Comparison of ENCODE assay signal across 1 cellular context in genomic region chr7:64665980-64666674, GRCh38.
TF ChIP-seq lines count a peak whose summit lies in the region.

TSS of gene ZNF107 (plus strand) at chr7:64666133. CDS start at chr7:64666283, 150 bp downstream.

TF ChIP-seq in K562, 482 proteins besides CTCF, POLR2A, EP300 and RAD21 (continued from another document and continues in another):
- TF ChIP-seq E4F1 (CRISPR knock-in tag; IDR thresholded peaks at IDR 0.05; ENCODE audit: borderline replicate concordance) (no peak), KDM5B (IDR thresholded peaks at IDR 0.05; ENCODE audit: insufficient replicate concordance, low read depth, low read length) (peak; percentile 79), ELF1 (tag; IDR thresholded peaks at IDR 0.05) (peak; percentile 81), TFAP4 (CRISPR knock-in tag; IDR thresholded peaks at IDR 0.05; ENCODE audit: borderline replicate concordance) (peak; percentile 63; the same call in 1 of the 2 replicates), NEUROD1 (IDR thresholded peaks at IDR 0.05; ENCODE audit: borderline replicate concordance, low read depth, low read length, partially characterized antibody) (peak; percentile 47), ZNF263 (CRISPR knock-in tag; IDR thresholded peaks at IDR 0.05; ENCODE audit: borderline replicate concordance) (no peak), PCBP1 (IDR thresholded peaks at IDR 0.05; ENCODE audit: low read depth, low read length, poor library complexity, severe bottlenecking) (peak; percentile 48), SAP30 (IDR thresholded peaks at IDR 0.05; ENCODE audit: borderline replicate concordance, insufficient read depth, low read depth, low read length, poor library complexity, severe bottlenecking) (peak; percentile 76), L3MBTL2 (IDR thresholded peaks at IDR 0.05) (peak; percentile 70; the same call in 1 of the 2 replicates), ATF7 (IDR thresholded peaks at IDR 0.05) (0 out of 2 replicates have a peak, but pooled peaks have one; percentile 20), PHF20 (IDR thresholded peaks at IDR 0.05; ENCODE audit: partially characterized antibody) (peak; percentile 83), EP400 (IDR thresholded peaks at IDR 0.05) (peak; percentile 73), CBX1 (IDR thresholded peaks at IDR 0.05; ENCODE audit: low read depth) (peak; percentile 50; the same call in 1 of the 2 replicates), ERF (CRISPR knock-in tag; IDR thresholded peaks at IDR 0.05) (no peak), ZBTB40 (IDR thresholded peaks at IDR 0.05) (peak; percentile 51; the same call in 1 of the 2 replicates), ZBTB40 (CRISPR knock-in tag; IDR thresholded peaks at IDR 0.05) (no peak), ZNF766 (CRISPR knock-in tag; conservative IDR thresholded peaks at IDR 0.05) (no peak), KAT8 (IDR thresholded peaks at IDR 0.05; ENCODE audit: low read depth) (0 out of 2 replicates have a peak, but pooled peaks have one; percentile 23), LEF1 (IDR thresholded peaks at IDR 0.05) (no peak), TRIM24 (IDR thresholded peaks at IDR 0.05) (0 out of 4 replicates have a peak, but pooled peaks of 1 of the 2 experiments have one; percentile 17), RBBP5 (IDR thresholded peaks at IDR 0.05; ENCODE audit: borderline replicate concordance, insufficient read depth, low read length, poor library complexity, severe bottlenecking) (peak; percentile 91), POLR2G (IDR thresholded peaks at IDR 0.05; ENCODE audit: low read depth, low read length) (peak; percentile 80), TAF7 (tag; IDR thresholded peaks at IDR 0.05) (peak; percentile 63; the same call in 1 of the 2 replicates), GABPB1 (CRISPR knock-in tag; IDR thresholded peaks at IDR 0.05) (peak; percentile 49; the same call in 1 of the 2 replicates), GTF2F1 (IDR thresholded peaks at IDR 0.05; ENCODE audit: low read depth, low read length) (peak; percentile 54; the same call in 1 of the 2 replicates), RBM22 (IDR thresholded peaks at IDR 0.05; ENCODE audit: low read depth, low read length, poor library complexity, severe bottlenecking) (no peak), FOXM1 (IDR thresholded peaks at IDR 0.05; ENCODE audit: low read depth) (0 out of 2 replicates have a peak, but pooled peaks have one; percentile 47), FOXM1 (CRISPR knock-in tag; IDR thresholded peaks at IDR 0.05; ENCODE audit: low read depth) (no peak), PHF8 (IDR thresholded peaks at IDR 0.05; ENCODE audit: borderline replicate concordance, low read length) (peak; percentile 82), CXXC5 (CRISPR knock-in tag; IDR thresholded peaks at IDR 0.05) (0 out of 2 replicates have a peak, but pooled peaks have one; percentile 27), SP2 (IDR thresholded peaks at IDR 0.05; ENCODE audit: extremely low read depth, low read depth, low read length, poor library complexity, severe bottlenecking) (peak; percentile 43), TAF1 (IDR thresholded peaks at IDR 0.05; ENCODE audit: control insufficient read depth, extremely low read depth, insufficient read depth, low read length, severe bottlenecking) (peak; percentile 72), SIN3B (IDR thresholded peaks at IDR 0.05; ENCODE audit: low read depth) (0 out of 2 replicates have a peak, but pooled peaks have one; percentile 7), E2F1 (CRISPR knock-in tag; IDR thresholded peaks at IDR 0.05) (peak; percentile 81), PBX2 (CRISPR knock-in tag; IDR thresholded peaks at IDR 0.05; ENCODE audit: low read depth) (peak; percentile 81), PBX2 (tag; conservative IDR thresholded peaks at IDR 0.05; ENCODE audit: low read depth) (peak; percentile 94), MAZ (CRISPR knock-in tag; conservative IDR thresholded peaks at IDR 0.05 in 1 of 2, IDR thresholded peaks at IDR 0.05 in 1 of 2) (peak; percentile 44 to 51; a peak in 3 of 4 replicates), PML (IDR thresholded peaks at IDR 0.05; ENCODE audit: low read length) (peak; percentile 65; the same call in 1 of the 2 replicates), HDAC2 (IDR thresholded peaks at IDR 0.05) (peak; percentile 87), NELFE (IDR thresholded peaks at IDR 0.05; ENCODE audit: insufficient read depth, insufficient read length) (no peak), ZNF785 (CRISPR knock-in tag; IDR thresholded peaks at IDR 0.05) (no peak), ZZZ3 (IDR thresholded peaks at IDR 0.05) (no peak), HINFP (tag; conservative IDR thresholded peaks at IDR 0.05; ENCODE audit: low read depth) (0 out of 2 replicates have a peak, but pooled peaks have one; percentile 19), TGIF2 (CRISPR knock-in tag; IDR thresholded peaks at IDR 0.05) (no peak)
